In the genomic region with DNA sequence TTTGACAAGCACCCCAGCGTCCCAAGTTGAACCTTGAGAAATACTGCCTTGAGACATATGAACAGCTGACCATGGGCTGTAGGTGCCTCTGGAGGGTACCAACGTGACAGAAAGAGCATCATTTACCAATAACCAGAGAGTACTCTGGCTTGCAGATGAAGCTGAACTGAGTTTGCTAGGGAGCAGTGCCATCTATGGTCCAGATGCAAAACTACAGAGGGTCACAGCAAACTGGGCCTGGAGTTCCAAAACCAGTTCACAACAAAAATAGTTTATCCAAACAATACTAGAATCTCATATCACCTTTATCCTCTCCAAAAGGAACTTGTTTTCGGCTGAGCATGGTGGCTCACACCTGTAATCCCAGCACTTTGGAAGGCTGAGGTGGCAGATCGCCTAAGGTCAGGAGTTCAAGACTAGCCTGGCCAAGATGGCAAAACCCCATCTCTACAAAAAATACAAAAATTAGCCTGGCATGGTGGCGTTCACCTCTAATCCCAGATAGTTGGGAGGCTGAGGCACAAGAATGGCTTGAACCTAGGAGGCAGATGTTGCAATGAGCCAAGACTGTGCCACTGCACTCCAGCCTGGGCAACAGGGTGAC, we compare ENCODE assay signal across 8 cellular contexts.
DNase-seq lines count a peak whose midpoint lies in the region; ATAC-seq, FAIRE-seq and TF ChIP-seq lines count a peak whose summit lies in the region.

No MANE protein-coding gene starts in this region.

- no peaks in the 10 kb centered on the region for H3K9me3 Mint-ChIP-seq in activated T-helper 1 cell treated with anti-CD3 and anti-CD28 coated beads, Interleukin-12 subunit alpha, Interleukin-12 subunit beta, Interleukin-2, Interleukin-4 antibody, amounts not matched to agents 30 ng/mL and 10 ng/mL and 1 ng/mL, durations not matched to agents 14 hours and 24 hours and 36 hours
- H3K9me3 Mint-ChIP-seq in activated T-helper 17 cell treated with anti-CD3 and anti-CD28 coated beads, Interleukin-2, amount 50 U/mL, for 72 hours: no peaks in the 10 kb centered on the region

- peaks cover 31% of the 10 kb centered on the region for H3K36me3 Mint-ChIP-seq in activated T-helper 1 cell treated with anti-CD3 and anti-CD28 coated beads, Interleukin-12 subunit alpha, Interleukin-12 subunit beta, Interleukin-2, Interleukin-4 antibody, amounts not matched to agents 30 ng/mL and 10 ng/mL and 1 ng/mL, durations not matched to agents 14 hours and 24 hours and 36 hours (ENCODE audit: low read depth)
- H3K36me3 Mint-ChIP-seq in activated T-helper 17 cell treated with anti-CD3 and anti-CD28 coated beads, Interleukin-2, amount 50 U/mL, for 72 hours (ENCODE audit: low read depth): peaks cover 96% of the 10 kb centered on the region

- DNase-seq in AG08395 (ENCODE audit: low spot score) (peak; percentile 78), GM12864 (ENCODE audit: low read depth) (peak; percentile 13), NCI-H2227 treated with DMSO at 0.1 percent for 48 hours (lab: John Stamatoyannopoulos, UW) (peak; percentile 14), foreskin keratinocyte (no peak), pancreas (peak in 1 of 6 donors; percentile 36)
- peak; percentile 16 for DNase-seq in activated T-helper 1 cell treated with anti-CD3 and anti-CD28 coated beads, Interleukin-12 subunit alpha, Interleukin-12 subunit beta, Interleukin-2, Interleukin-4 antibody, amounts not matched to agents 30 ng/mL and 10 ng/mL and 1 ng/mL, durations not matched to agents 14 hours and 24 hours and 36 hours (ENCODE audit: low spot score)

- H3K27me3 Mint-ChIP-seq in activated T-helper 1 cell treated with anti-CD3 and anti-CD28 coated beads, Interleukin-12 subunit alpha, Interleukin-12 subunit beta, Interleukin-2, Interleukin-4 antibody, amounts not matched to agents 30 ng/mL and 10 ng/mL and 1 ng/mL, durations not matched to agents 14 hours and 24 hours and 36 hours (ENCODE audit: insufficient read depth): no peaks in the 10 kb centered on the region
- H3K27me3 Mint-ChIP-seq in activated T-helper 17 cell treated with anti-CD3 and anti-CD28 coated beads, Interleukin-2, amount 50 U/mL, for 72 hours: no peaks in the 10 kb centered on the region

- no peak overlapping the region for H3K27ac ChIP-seq in foreskin keratinocyte
- no peak overlapping the region for H3K27ac ChIP-seq in pancreas

- peaks cover 13% of the 10 kb centered on the region for H3K4me1 Mint-ChIP-seq in activated T-helper 1 cell treated with anti-CD3 and anti-CD28 coated beads, Interleukin-12 subunit alpha, Interleukin-12 subunit beta, Interleukin-2, Interleukin-4 antibody, amounts not matched to agents 30 ng/mL and 10 ng/mL and 1 ng/mL, durations not matched to agents 14 hours and 24 hours and 36 hours (ENCODE audit: low read depth)
- peaks cover 6% of the 10 kb centered on the region for H3K4me1 Mint-ChIP-seq in activated T-helper 17 cell treated with anti-CD3 and anti-CD28 coated beads, Interleukin-2, amount 50 U/mL, for 72 hours

- ATAC-seq in foreskin keratinocyte: peak; percentile 38
- ATAC-seq in pancreas: peak in 3 of 4 donors; percentile 71 to 74 (median 73)
- no peak for ATAC-seq in activated T-helper 17 cell treated with anti-CD3 and anti-CD28 coated beads, Interleukin-2, amount 50 U/mL, for 72 hours (replicated peaks)
- no peak for ATAC-seq in HG03521 (IDR thresholded peaks at IDR 0.05; ENCODE audit: unreplicated experiment)

- intact Hi-C loops in activated T-helper 1 cell treated with anti-CD3 and anti-CD28 coated beads, Interleukin-12 subunit alpha, Interleukin-12 subunit beta, Interleukin-2, Interleukin-4 antibody, amounts not matched to agents 30 ng/mL and 10 ng/mL and 1 ng/mL, durations not matched to agents 14 hours and 24 hours and 36 hours (cut with micrococcal nuclease): loop anchor here (1.0 to 10.0 kb wide), 3 partner anchors 80 to 162 kb away; no protein-coding TSS in a partner anchor
- intact Hi-C loops in pancreas (cut with DNase I): loop anchor here in 1 of 3 donors (10.0 kb wide), 1 partner anchor 162 kb away; no protein-coding TSS in a partner anchor

- H3K27me3 ChIP-seq in foreskin keratinocyte: no peaks in the 10 kb centered on the region
- no peaks in the 10 kb centered on the region for H3K27me3 ChIP-seq in pancreas

- no peak overlapping the region for H3K4me3 Mint-ChIP-seq in activated T-helper 1 cell treated with anti-CD3 and anti-CD28 coated beads, Interleukin-12 subunit alpha, Interleukin-12 subunit beta, Interleukin-2, Interleukin-4 antibody, amounts not matched to agents 30 ng/mL and 10 ng/mL and 1 ng/mL, durations not matched to agents 14 hours and 24 hours and 36 hours
- H3K4me3 Mint-ChIP-seq in activated T-helper 17 cell treated with anti-CD3 and anti-CD28 coated beads, Interleukin-2, amount 50 U/mL, for 72 hours: no peak overlapping the region

- no peak overlapping the region for H3K4me3 ChIP-seq in GM12864 (ENCODE audit: low read depth, low read length)
- no peak overlapping the region for H3K4me3 ChIP-seq in pancreas

- H3K4me1 ChIP-seq in foreskin keratinocyte (no peaks in the 10 kb centered on the region), pancreas (no peaks in the 10 kb centered on the region)

- H3K27ac Mint-ChIP-seq in activated T-helper 1 cell treated with anti-CD3 and anti-CD28 coated beads, Interleukin-12 subunit alpha, Interleukin-12 subunit beta, Interleukin-2, Interleukin-4 antibody, amounts not matched to agents 30 ng/mL and 10 ng/mL and 1 ng/mL, durations not matched to agents 14 hours and 24 hours and 36 hours: no peak overlapping the region
- no peak overlapping the region for H3K27ac Mint-ChIP-seq in activated T-helper 17 cell treated with anti-CD3 and anti-CD28 coated beads, Interleukin-2, amount 50 U/mL, for 72 hours

- H3K9me3 ChIP-seq in pancreas: no peaks in the 10 kb centered on the region

- TF ChIP-seq CTCF in GM12864 (IDR thresholded peaks at IDR 0.05; ENCODE audit: low read depth, low read length, missing control alignments) (peak; percentile 75), foreskin keratinocyte (conservative IDR thresholded peaks at IDR 0.05) (peak; percentile 70), pancreas (IDR thresholded peaks at IDR 0.05) (peak in 2 of 4 donors; percentile 41 to 49)

- FAIRE-seq in pancreas (lab: Jason Lieb, UNC): no peak

- 60 to 61% methylated on average over 5 of the region's 5 CpGs for WGBS in pancreas, 2 donors

- peaks cover 0 to 6% (median 0%) of the 10 kb centered on the region in 3 donors for H3K36me3 ChIP-seq in pancreas

Comparison
In these comparisons a context has a peak if more than half of its experiments do, and no peak if none do; other contexts are left out.
1. DNase-seq: peak in AG08395 (single experiment), GM12864 (single experiment), NCI-H2227 treated with DMSO at 0.1 percent for 48 hours (single experiment) and activated T-helper 1 cell treated with anti-CD3 and anti-CD28 coated beads, Interleukin-12 subunit alpha, Interleukin-12 subunit beta, Interleukin-2, Interleukin-4 antibody, amounts not matched to agents 30 ng/mL and 10 ng/mL and 1 ng/mL, durations not matched to agents 14 hours and 24 hours and 36 hours (single experiment); none in foreskin keratinocyte (0 of 2).
2. ATAC-seq: peak in foreskin keratinocyte (single experiment) and pancreas (3 of 4); none in activated T-helper 17 cell treated with anti-CD3 and anti-CD28 coated beads, Interleukin-2, amount 50 U/mL, for 72 hours (single experiment) and HG03521 (single experiment).